8 cellular contexts compared by ENCODE assay signal in the genomic region with DNA sequence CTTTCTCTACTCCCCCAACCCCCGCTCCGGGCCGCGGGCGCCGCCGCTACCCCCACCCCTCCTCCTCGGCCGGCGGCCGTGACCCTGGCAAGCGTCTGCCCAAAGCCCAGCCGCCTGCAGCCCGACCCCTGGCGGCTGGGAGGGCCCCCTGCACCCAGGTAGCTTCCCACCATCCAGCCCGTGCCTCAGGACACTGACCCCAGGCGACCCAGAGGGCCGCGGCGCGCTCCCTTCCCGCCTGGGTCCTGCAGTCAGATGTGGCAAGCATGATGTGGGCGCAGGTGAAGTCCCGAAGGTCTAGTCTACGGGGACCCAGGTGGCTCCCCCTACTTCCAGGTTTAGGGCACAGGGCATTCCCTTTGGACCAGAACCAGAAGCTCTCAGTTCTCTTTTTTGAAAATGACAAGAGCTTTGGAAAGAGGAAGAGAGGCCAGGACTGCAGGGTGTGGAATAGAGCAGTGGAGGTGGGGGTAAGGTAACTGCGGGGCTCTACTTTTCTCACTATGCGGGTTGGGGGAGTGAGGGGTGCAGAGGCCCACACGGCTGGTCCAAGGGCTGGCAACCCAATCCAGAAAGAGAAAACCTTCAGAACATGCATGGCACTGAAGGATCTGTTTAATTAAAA. TPM values are rescaled to one million over a fixed set of nuclear protein-coding genes. Genes with fewer than 3 reads are reported as not detected.
DNase-seq lines count a peak whose midpoint lies in the region; ATAC-seq, FAIRE-seq and TF ChIP-seq lines count a peak whose summit lies in the region.

TSS of gene DENND4B (minus strand) at position 97 of the 625 bp plus-strand sequence. CDS start 2,344 bp downstream, outside the sequence.

- H3K4me3 ChIP-seq in WERI-Rb-1 (ENCODE audit: low read depth, low read length) (peak within 1 kb of the TSS; percentile 61), bronchial epithelial cell (ENCODE audit: low read depth, low read length) (peak within 1 kb of the TSS; percentile 75)

- peak; percentile 73 for FAIRE-seq in GM18507 (lab: Jason Lieb, UNC)
- FAIRE-seq in bronchial epithelial cell (lab: Jason Lieb, UNC) = no peak

- peak; percentile 99 for DNase-seq in 8988T
- peak; percentile 88 for DNase-seq in GM18507 (ENCODE audit: extremely low spot score, insufficient read length, low read depth)
- DNase-seq in NCI-H2107 treated with DMSO at 0.1 percent for 48 hours (lab: John Stamatoyannopoulos, UW; ENCODE audit: unreplicated experiment) = peak; percentile 65
- peak; percentile 98 for DNase-seq in WERI-Rb-1
- peak; percentile 44 for DNase-seq in bronchial epithelial cell (ENCODE audit: low read depth)
- peak; percentile 76 for DNase-seq in inferior parietal cortex (ENCODE audit: extremely low spot score)
- peak; percentile 60 to 66 for DNase-seq in stimulated activated CD4-positive, alpha-beta T cell treated with anti-CD3 and anti-CD28 coated beads, Interleukin-12 subunit alpha, Interleukin-12 subunit beta, amount 100 ng/mL, for 24 hours (ENCODE audit: low read depth in 2 of 2)

- peak within 1 kb of the TSS; percentile 77 for H3K27ac ChIP-seq in WERI-Rb-1

- peak; percentile 51 for ATAC-seq in HG02973 (IDR thresholded peaks at IDR 0.05; ENCODE audit: unreplicated experiment)

- TF ChIP-seq CTCF in WERI-Rb-1 (IDR thresholded peaks at IDR 0.05; ENCODE audit: low read depth, low read length) (peak; percentile 100), bronchial epithelial cell (IDR thresholded peaks at IDR 0.05; ENCODE audit: insufficient read depth, low read length, severe bottlenecking) (peak; percentile 93)

- H3K27me3 ChIP-seq in WERI-Rb-1 (ENCODE audit: insufficient read depth, low read depth, severe bottlenecking) = no peaks in the 10 kb centered on the region
- H3K27me3 ChIP-seq in bronchial epithelial cell (ENCODE audit: control insufficient read depth, insufficient read depth, low read length) = no peaks in the 10 kb centered on the region

- H3K36me3 ChIP-seq in WERI-Rb-1 = peaks cover 82% of the 10 kb centered on the region
- H3K36me3 ChIP-seq in bronchial epithelial cell (ENCODE audit: control insufficient read depth, insufficient read depth, low read length) = peaks cover 26% of the 10 kb centered on the region

- H3K9me3 ChIP-seq in WERI-Rb-1 (ENCODE audit: severe bottlenecking) = no peaks in the 10 kb centered on the region

RNA-seq across cellular contexts. Expression of gene DENND4B, which starts in this region (rescaled TPM):
- 8.7 and 12.3 TPM in 2 replicates for total RNA-seq in bronchial epithelial cell

Comparison
In these comparisons a context has a peak if more than half of its experiments do, and no peak if none do; other contexts are left out.
1. Peak in every context shown above with its lines: DNase-seq, ATAC-seq, H3K4me3 ChIP-seq and H3K27ac ChIP-seq.
2. DNase-seq: peak in every context shown above with its lines; median percentile 99 in 8988T; 98 in WERI-Rb-1; 88 in GM18507; 76 in inferior parietal cortex; 65 in NCI-H2107 treated with DMSO at 0.1 percent for 48 hours; 63 in stimulated activated CD4-positive, alpha-beta T cell treated with anti-CD3 and anti-CD28 coated beads, Interleukin-12 subunit alpha, Interleukin-12 subunit beta, amount 100 ng/mL, for 24 hours; 44 in bronchial epithelial cell.